8 cellular contexts compared by ENCODE assay signal in genomic region chr6:137911675-137912158, GRCh38. TPM values are rescaled to one million over a fixed set of nuclear protein-coding genes. Genes with fewer than 3 reads are reported as not detected.
DNase-seq lines count a peak whose midpoint lies in the region; ATAC-seq and TF ChIP-seq lines count a peak whose summit lies in the region.
"Had no signal": no experiment of that assay in that cellular context is flagged by ENCODE, and none has a peak within 500 bp of the region (broad histone marks: within the 10 kb centered on the region; RNA-seq: fewer than 3 reads in every experiment).

No MANE protein-coding gene starts in this region.

- intact Hi-C loops in CD4-positive, alpha-beta T cell (cut with DNase I, micrococcal nuclease): no loop called here

- no peak overlapping the region for H4K8ac ChIP-seq in neuronal stem cell (ENCODE audit: low read depth, low read length)

- ATAC-seq in GM18867 (IDR thresholded peaks at IDR 0.05; ENCODE audit: unreplicated experiment) (peak; percentile 62), GM21737 (IDR thresholded peaks at IDR 0.05; ENCODE audit: unreplicated experiment) (peak; percentile 42), HG03571 (IDR thresholded peaks at IDR 0.05; ENCODE audit: unreplicated experiment) (peak; percentile 40)
- ATAC-seq in CD4-positive, alpha-beta T cell (ENCODE audit: poor library complexity): no peak

- H3K36me3 ChIP-seq in neuronal stem cell (replicated peaks in 1 of 2; ENCODE audit: control insufficient read depth in 2 of 2, insufficient read depth in 2 of 2, low read length in 2 of 2): no peaks in the 10 kb centered on the region

- H3K27ac ChIP-seq in neuronal stem cell (replicated peaks; ENCODE audit: low read length): no peak overlapping the region
- no peak overlapping the region for H3K27ac ChIP-seq in CD4-positive, alpha-beta T cell (ENCODE audit: low read depth, low read length)

- no peaks in the 10 kb centered on the region for H3K9me3 ChIP-seq in neuronal stem cell (replicated peaks in 1 of 2; ENCODE audit: control insufficient read depth in 2 of 2, insufficient read depth in 1 of 2, low read depth in 1 of 2, low read length in 2 of 2)
- H3K9me3 ChIP-seq in CD4-positive, alpha-beta T cell (ENCODE audit: control insufficient read depth, low read length): no peaks in the 10 kb centered on the region

- peaks cover 2 to 6% (median 4%) of the 10 kb centered on the region in 3 donors for H3K27me3 Mint-ChIP-seq in immature natural killer cell (ENCODE audit: low read depth in 3 of 3)
- no peaks in the 10 kb centered on the region for H3K27me3 Mint-ChIP-seq in CD4-positive, alpha-beta T cell

- no peaks in the 10 kb centered on the region for H3K4me1 ChIP-seq in neuronal stem cell (ENCODE audit: control insufficient read depth in 2 of 2, insufficient read depth in 1 of 2, low read depth in 1 of 2, low read length in 2 of 2)

- H3K23ac ChIP-seq in neuronal stem cell (ENCODE audit: low read depth, low read length, poor library complexity): no peak overlapping the region

- H3K9me3 Mint-ChIP-seq in immature natural killer cell: peaks cover 0 to 5% (median 1%) of the 10 kb centered on the region in 6 donors
- H3K9me3 Mint-ChIP-seq in CD4-positive, alpha-beta T cell: peaks cover 3% of the 10 kb centered on the region

- no peak overlapping the region for H3K14ac ChIP-seq in neuronal stem cell (ENCODE audit: low read length)

- no peak overlapping the region for H2BK5ac ChIP-seq in neuronal stem cell (ENCODE audit: low read length)

- H3K79me1 ChIP-seq in neuronal stem cell (ENCODE audit: low read depth, low read length): no peaks in the 10 kb centered on the region

- no peak overlapping the region for H2AK5ac ChIP-seq in neuronal stem cell (ENCODE audit: low read depth, low read length)

- no peak overlapping the region for H3K4me2 ChIP-seq in neuronal stem cell (ENCODE audit: insufficient read depth, low read length, poor library complexity, severe bottlenecking)

- no peak overlapping the region for H3K18ac ChIP-seq in neuronal stem cell (ENCODE audit: low read length)

- DNase-seq in neuronal stem cell (ENCODE audit: low spot score): no peak
- no peak for DNase-seq in immature natural killer cell
- DNase-seq in activated CD4-positive, CD25-positive, alpha-beta regulatory T cell treated with anti-CD3 and anti-CD28 coated beads, Interleukin-2, amount 50 U/mL, for 72 hours: no peak
- no peak for DNase-seq in CD4-positive, alpha-beta T cell
- DNase-seq: amygdala had no signal

- no peak for TF ChIP-seq CTCF in CD4-positive, alpha-beta T cell (IDR thresholded peaks at IDR 0.05)

- H3K27me3 ChIP-seq in neuronal stem cell (ENCODE audit: control insufficient read depth in 3 of 3, insufficient read depth in 3 of 3, low read depth in 1 of 3, low read length in 3 of 3): no peaks in the 10 kb centered on the region
- H3K27me3 ChIP-seq in CD4-positive, alpha-beta T cell (ENCODE audit: control insufficient read depth, insufficient read depth, low read length): no peaks in the 10 kb centered on the region

- H3K9ac ChIP-seq in neuronal stem cell (ENCODE audit: low read depth, low read length, poor library complexity): no peak overlapping the region

- no peak overlapping the region for H3K4me3 ChIP-seq in neuronal stem cell (ENCODE audit: low read length in 2 of 2)

- H3K27ac Mint-ChIP-seq in immature natural killer cell: peak overlapping the region in 2 of 6 donors; percentile 24 to 46
- no peak overlapping the region for H3K27ac Mint-ChIP-seq in CD4-positive, alpha-beta T cell

- WGBS in neuronal stem cell (ENCODE audit: extremely low coverage in 2 of 2, insufficient read length in 2 of 2, insufficient replicate concordance in 1 of 2), 2 donors: no CpG with 5 or more reads among the region's 10 CpGs

- H3K4me3 Mint-ChIP-seq in immature natural killer cell: no peak overlapping the region
- no peak overlapping the region for H3K4me3 Mint-ChIP-seq in CD4-positive, alpha-beta T cell

- H4K91ac ChIP-seq in neuronal stem cell (ENCODE audit: low read depth, low read length, poor library complexity): no peak overlapping the region

- no peak overlapping the region for H2BK15ac ChIP-seq in neuronal stem cell (ENCODE audit: low read length)

- no peak overlapping the region for H2BK12ac ChIP-seq in neuronal stem cell (ENCODE audit: low read length)

- H3K4me1 Mint-ChIP-seq in immature natural killer cell: peaks cover 3 to 22% of the 10 kb centered on the region in 2 donors
- peaks cover 14% of the 10 kb centered on the region for H3K4me1 Mint-ChIP-seq in CD4-positive, alpha-beta T cell (ENCODE audit: low read depth)

- no peak overlapping the region for H2BK120ac ChIP-seq in neuronal stem cell (ENCODE audit: low read depth, low read length)

- peaks cover 0 to 4% (median 4%) of the 10 kb centered on the region in 3 donors for H3K36me3 Mint-ChIP-seq in immature natural killer cell
- no peaks in the 10 kb centered on the region for H3K36me3 Mint-ChIP-seq in CD4-positive, alpha-beta T cell (ENCODE audit: low read depth)

- POLR2A ChIA-PET in CD4-positive, alpha-beta T cell (lab: Charles Lee): no interaction called here

- peak overlapping the region; percentile 3 for H2AFZ ChIP-seq in neuronal stem cell (ENCODE audit: low read length)

- H3K4ac ChIP-seq in neuronal stem cell (ENCODE audit: low read length): no peak overlapping the region

- CTCF ChIA-PET in CD4-positive, alpha-beta T cell (lab: Charles Lee): interaction anchor here (2.3 kb wide), 1 partner anchor 10 kb away, joined by 8 read pairs; no protein-coding TSS in a partner anchor

RNA-seq across cellular contexts. Expression of gene TNFAIP3, which starts 44.7 kb away (rescaled TPM):
- polyA plus RNA-seq in neuronal stem cell (2013, experiment 1 of 2): 4.0 TPM
- polyA plus RNA-seq in neuronal stem cell (2013, experiment 2 of 2): 4.6 TPM
- polyA plus RNA-seq in immature natural killer cell: 100 to 1,000 TPM in 2 of 3 donors, 10 to 100 TPM in 1; 55.8 to 118 (median 117) TPM
- 1,000 to 10,000 TPM; 3,816 to 3,885 TPM for total RNA-seq in CD4-positive, alpha-beta T cell
